Comparison of ENCODE assay signal across 14 cellular contexts in genomic region chr14:59890676-59891075, GRCh38. TPM values are rescaled to one million over a fixed set of nuclear protein-coding genes. Genes with fewer than 3 reads are reported as not detected.
"Had no signal": no experiment of that assay in that cellular context is flagged by ENCODE, and none has a peak within 500 bp of the region (broad histone marks: within the 10 kb centered on the region; RNA-seq: fewer than 3 reads in every experiment).

No MANE protein-coding gene starts in this region.

- ATAC-seq: activated CD8-positive, alpha-beta T cell treated with anti-CD3 and anti-CD28 coated beads for 36 hours; sciatic nerve; stimulated activated naive CD8-positive, alpha-beta T cell treated with anti-CD3 and anti-CD28 coated beads, Interleukin-15, amount 100 ng/mL, for 72 hours had no signal

- DNase-seq: activated CD4-positive, alpha-beta T cell treated with anti-CD3 and anti-CD28 coated beads, Interleukin-2, amount 10 ng/mL, durations not matched to agents 24 days and 14 days; activated CD8-positive, alpha-beta T cell treated with anti-CD3 and anti-CD28 coated beads for 36 hours; activated naive CD4-positive, alpha-beta T cell treated with anti-CD3 and anti-CD28 coated beads for 36 hours; activated T-cell treated with anti-CD3 and anti-CD28 coated beads, Interleukin-2, amount 50 U/mL, for 24 hours; cortex of kidney; erythroblast; foreskin melanocyte; midbrain; nephron progenitor cell; stimulated activated CD4-positive, alpha-beta T cell treated with anti-CD3 and anti-CD28 coated beads, Interleukin-4, amount 100 ng/mL, for 1 hour; stimulated activated naive CD8-positive, alpha-beta T cell treated with anti-CD3 and anti-CD28 coated beads, Interleukin-15, amount 100 ng/mL, for 72 hours had no signal

- H3K4me3 ChIP-seq: lung, smooth muscle cell had no signal

RNA-seq across cellular contexts. Expression of gene RTN1, which starts 20.1 kb away (rescaled TPM):
- total RNA-seq: activated CD4-positive, alpha-beta T cell treated with anti-CD3 and anti-CD28 coated beads, Interleukin-2, amount 10 ng/mL, durations not matched to agents 24 days and 14 days; activated CD8-positive, alpha-beta T cell treated with anti-CD3 and anti-CD28 coated beads for 36 hours; activated naive CD4-positive, alpha-beta T cell treated with anti-CD3 and anti-CD28 coated beads for 36 hours; smooth muscle cell had no signal

RNA-seq across cellular contexts. Expression of gene LRRC9, which starts 29.3 kb away (rescaled TPM):
- total RNA-seq: activated CD4-positive, alpha-beta T cell treated with anti-CD3 and anti-CD28 coated beads, Interleukin-2, amount 10 ng/mL, durations not matched to agents 24 days and 14 days; activated CD8-positive, alpha-beta T cell treated with anti-CD3 and anti-CD28 coated beads for 36 hours; activated naive CD4-positive, alpha-beta T cell treated with anti-CD3 and anti-CD28 coated beads for 36 hours; sciatic nerve; smooth muscle cell had no signal
